In genomic region chr18:9211955-9212354, GRCh38 we compare ENCODE assay signal across 22 cellular contexts.
DNase-seq lines count a peak whose midpoint lies in the region; ATAC-seq and FAIRE-seq lines count a peak whose summit lies in the region.
"Had no signal": no experiment of that assay in that cellular context is flagged by ENCODE, and none has a peak within 500 bp of the region (broad histone marks: within the 10 kb centered on the region; RNA-seq: fewer than 3 reads in every experiment).

No MANE protein-coding gene starts in this region.

- H2BK5ac ChIP-seq in mesenchymal stem cell (ENCODE audit: low read depth, low read length, poor library complexity, severe bottlenecking) = no peak overlapping the region

- H4K91ac ChIP-seq in mesenchymal stem cell (ENCODE audit: low read length) = no peak overlapping the region

- no peaks in the 10 kb centered on the region for H3K9me3 ChIP-seq in T-helper 17 cell (ENCODE audit: control insufficient read depth, low read length, poor library complexity, severe bottlenecking)
- H3K9me3 ChIP-seq in mesenchymal stem cell (ENCODE audit: control insufficient read depth, low read length) = peaks cover 3% of the 10 kb centered on the region
- H3K9me3 ChIP-seq: lower lobe of right lung, prostate gland had no signal

- no peaks in the 10 kb centered on the region for H3K27me3 ChIP-seq in mesenchymal stem cell (ENCODE audit: control insufficient read depth in 1 of 2, insufficient read depth in 1 of 2, low read length in 2 of 2)
- H3K27me3 ChIP-seq: hepatocyte had no signal

- no peak overlapping the region for H3K23ac ChIP-seq in mesenchymal stem cell (ENCODE audit: low read length in 2 of 2)

- no peak overlapping the region for H2BK15ac ChIP-seq in mesenchymal stem cell (ENCODE audit: low read depth, poor library complexity, severe bottlenecking)

- no peak overlapping the region for H4K8ac ChIP-seq in mesenchymal stem cell (ENCODE audit: low read length)

- no peak overlapping the region for H3K18ac ChIP-seq in mesenchymal stem cell (ENCODE audit: low read depth in 1 of 2, low read length in 2 of 2)

- peak overlapping the region; percentile 85 for H3K27ac Mint-ChIP-seq in T-helper 17 cell
- H3K27ac Mint-ChIP-seq: activated CD4-positive, alpha-beta T cell treated with anti-CD3 and anti-CD28 coated beads, Interleukin-2, amount 10 ng/mL, durations not matched to agents 24 days and 14 days; activated naive CD8-positive, alpha-beta T cell treated with anti-CD3 and anti-CD28 coated beads, Interleukin-2, amount 10 ng/mL, durations not matched to agents 7 days and 5 days; CD4-positive, alpha-beta T cell; T-helper 1 cell treated with Interleukin-12 subunit alpha and Interleukin-12 subunit beta and Interleukin-4 antibody, amounts not matched to agents 30 μg/mL and 1 μg/mL, for 36 hours had no signal

- no peaks in the 10 kb centered on the region for H3K27me3 Mint-ChIP-seq in T-helper 17 cell
- H3K27me3 Mint-ChIP-seq: activated CD4-positive, alpha-beta T cell treated with anti-CD3 and anti-CD28 coated beads, Interleukin-2, amount 10 ng/mL, durations not matched to agents 24 days and 14 days; activated naive CD8-positive, alpha-beta T cell treated with anti-CD3 and anti-CD28 coated beads, Interleukin-2, amount 10 ng/mL, durations not matched to agents 7 days and 5 days; CD4-positive, alpha-beta T cell had no signal

- no peak overlapping the region for H3K9ac ChIP-seq in mesenchymal stem cell (ENCODE audit: low read length)

- ATAC-seq in HG02678 (IDR thresholded peaks at IDR 0.05; ENCODE audit: unreplicated experiment) (peak; percentile 53), T-helper 17 cell (no peak), GM21367 (IDR thresholded peaks at IDR 0.05; ENCODE audit: unreplicated experiment) (no peak)

- DNase-seq in GM18507 (ENCODE audit: extremely low spot score, insufficient read length, low read depth) (no peak), T-helper 17 cell (no peak), mesenchymal stem cell (peak; percentile 10), NCI-H69 (lab: John Stamatoyannopoulos, UW) (no peak), A172 (ENCODE audit: low spot score) (no peak), dermis blood vessel endothelial cell (no peak)
- DNase-seq: activated CD4-positive, alpha-beta T cell treated with anti-CD3 and anti-CD28 coated beads, Interleukin-2, amount 10 ng/mL, durations not matched to agents 24 days and 14 days; activated CD8-positive, alpha-beta memory T cell treated with anti-CD3 and anti-CD28 coated beads, Interleukin-2, amount 50 U/mL, for 48 hours; activated naive CD8-positive, alpha-beta T cell treated with anti-CD3 and anti-CD28 coated beads, Interleukin-2, amount 10 ng/mL, durations not matched to agents 7 days and 5 days; CD4-positive, alpha-beta T cell; effector CD8-positive, alpha-beta T cell; H7; immature natural killer cell; lower lobe of right lung; NCI-H1436 treated with DMSO at 0.1 percent for 48 hours; NCI-H524 had no signal

- no peak overlapping the region for H3K14ac ChIP-seq in mesenchymal stem cell (ENCODE audit: low read length in 2 of 2)

- H3K4me3 Mint-ChIP-seq in T-helper 17 cell = no peak overlapping the region
- H3K4me3 Mint-ChIP-seq: activated CD4-positive, alpha-beta T cell treated with anti-CD3 and anti-CD28 coated beads, Interleukin-2, amount 10 ng/mL, durations not matched to agents 24 days and 14 days; activated naive CD8-positive, alpha-beta T cell treated with anti-CD3 and anti-CD28 coated beads, Interleukin-2, amount 10 ng/mL, durations not matched to agents 7 days and 5 days; CD4-positive, alpha-beta T cell; T-helper 1 cell treated with Interleukin-12 subunit alpha and Interleukin-12 subunit beta and Interleukin-4 antibody, amounts not matched to agents 30 μg/mL and 1 μg/mL, for 36 hours had no signal

- H3K4me3 ChIP-seq in mesenchymal stem cell (ENCODE audit: insufficient read depth in 1 of 2, low read depth in 1 of 2, low read length in 2 of 2) = no peak overlapping the region
- H3K4me3 ChIP-seq: hepatocyte, lower lobe of right lung, prostate gland had no signal

- no peaks in the 10 kb centered on the region for H3K4me1 ChIP-seq in mesenchymal stem cell (ENCODE audit: control insufficient read depth, insufficient read depth, low read depth, low read length)
- H3K4me1 ChIP-seq: prostate gland had no signal

- no peak overlapping the region for H2BK12ac ChIP-seq in mesenchymal stem cell (ENCODE audit: low read length in 2 of 2)

- peaks cover 0 to 97% of the 10 kb centered on the region in 2 experiments for H3K36me3 ChIP-seq in mesenchymal stem cell (ENCODE audit: control insufficient read depth in 1 of 2, insufficient read depth in 2 of 2, low read depth in 1 of 2, low read length in 2 of 2)
- H3K36me3 ChIP-seq: prostate gland had no signal

- H3K79me1 ChIP-seq in mesenchymal stem cell (replicated peaks; ENCODE audit: low read length, poor library complexity, severe bottlenecking) = peaks cover 3% of the 10 kb centered on the region

- H3K4me2 ChIP-seq in mesenchymal stem cell (ENCODE audit: low read length, poor library complexity, severe bottlenecking) = no peak overlapping the region
- H3K4me2 ChIP-seq: hepatocyte had no signal

- no peak overlapping the region for H3K27ac ChIP-seq in mesenchymal stem cell (ENCODE audit: low read length, poor library complexity, severe bottlenecking)
- H3K27ac ChIP-seq: hepatocyte, lower lobe of right lung, prostate gland had no signal

- H3K36me3 Mint-ChIP-seq in T-helper 17 cell (ENCODE audit: low read depth) = peaks cover 8% of the 10 kb centered on the region

- no peak overlapping the region for H3K4ac ChIP-seq in mesenchymal stem cell (ENCODE audit: low read depth in 1 of 2, low read length in 2 of 2)

- H2AK5ac ChIP-seq in mesenchymal stem cell (ENCODE audit: low read length, severe bottlenecking) = no peak overlapping the region

- H2BK120ac ChIP-seq in mesenchymal stem cell (ENCODE audit: low read depth, low read length) = no peak overlapping the region

- FAIRE-seq in GM18507 (lab: Jason Lieb, UNC) = peak; percentile 63
- FAIRE-seq: urothelium cell line had no signal

- no CpG with 5 or more reads among the region's 1 CpG for WGBS in mesenchymal stem cell

- H2AFZ ChIP-seq in mesenchymal stem cell (ENCODE audit: low read depth, low read length) = no peak overlapping the region
- H2AFZ ChIP-seq: hepatocyte had no signal

- H3K4me1 Mint-ChIP-seq in T-helper 17 cell = peaks cover 16% of the 10 kb centered on the region
